Comparison of ENCODE assay signal across 1 cellular context in the genomic region with DNA sequence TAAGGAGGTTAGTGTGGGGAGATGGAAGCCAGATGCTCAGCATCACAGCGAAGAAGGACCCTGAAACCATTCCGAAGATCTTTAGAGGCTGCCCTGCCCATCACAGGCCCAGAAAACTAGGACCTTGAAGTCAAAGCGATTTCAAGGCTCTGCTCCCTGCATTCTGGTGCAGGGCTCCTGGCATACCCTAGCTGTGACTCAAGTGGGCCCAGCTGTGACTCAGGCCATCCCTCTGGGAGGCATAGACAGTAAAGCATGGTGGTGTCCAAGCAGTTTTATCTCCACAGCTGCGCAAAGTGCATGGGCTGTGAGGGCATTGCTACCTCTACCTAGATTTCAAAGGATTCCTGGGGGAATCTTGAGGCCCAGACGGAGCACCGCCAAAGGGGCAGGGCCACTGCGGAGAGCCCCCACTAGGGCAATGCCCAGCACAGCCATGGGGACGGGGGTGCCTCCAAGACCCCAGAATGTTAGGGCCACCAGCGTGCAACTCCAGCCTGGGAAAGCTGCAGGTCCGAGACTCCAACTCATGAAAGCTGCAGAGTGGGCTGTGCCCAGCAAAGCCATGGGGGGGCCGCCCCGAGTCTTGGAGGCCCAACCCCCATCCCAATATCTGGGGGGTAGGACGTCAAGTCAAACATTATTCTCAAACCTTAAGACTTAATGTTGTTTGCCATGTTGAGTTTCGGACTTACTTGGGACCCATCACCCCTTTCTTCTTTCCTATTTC.
TF ChIP-seq lines count a peak whose summit lies in the region.

No MANE protein-coding gene starts in this region.

TF ChIP-seq in A549, 52 proteins besides CTCF, POLR2A, EP300 and RAD21 (continued from another document):
- TF ChIP-seq, protein P1, sequence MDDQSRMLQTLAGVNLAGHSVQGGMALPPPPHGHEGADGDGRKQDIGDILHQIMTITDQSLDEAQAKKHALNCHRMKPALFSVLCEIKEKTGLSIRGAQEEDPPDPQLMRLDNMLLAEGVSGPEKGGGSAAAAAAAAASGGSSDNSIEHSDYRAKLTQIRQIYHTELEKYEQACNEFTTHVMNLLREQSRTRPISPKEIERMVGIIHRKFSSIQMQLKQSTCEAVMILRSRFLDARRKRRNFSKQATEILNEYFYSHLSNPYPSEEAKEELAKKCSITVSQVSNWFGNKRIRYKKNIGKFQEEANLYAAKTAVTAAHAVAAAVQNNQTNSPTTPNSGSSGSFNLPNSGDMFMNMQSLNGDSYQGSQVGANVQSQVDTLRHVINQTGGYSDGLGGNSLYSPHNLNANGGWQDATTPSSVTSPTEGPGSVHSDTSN (IDR thresholded peaks at IDR 0.05), result no peak
